ENCODE assay signal across 14 cellular contexts in genomic region chr5:111699324-111699723, GRCh38.
"Had no signal": no experiment of that assay in that cellular context is flagged by ENCODE, and none has a peak within 500 bp of the region (broad histone marks: within the 10 kb centered on the region; RNA-seq: fewer than 3 reads in every experiment).

No MANE protein-coding gene starts in this region.

- H3K9me3 ChIP-seq: esophagus squamous epithelium, mucosa of descending colon, pancreas had no signal

- DNase-seq: activated B cell treated with CpG ODN at 0.5 μM for 24 hours; activated CD4-positive, alpha-beta T cell treated with anti-CD3 and anti-CD28 coated beads, Interleukin-2, amount 10 ng/mL, durations not matched to agents 24 days and 14 days; activated naive CD8-positive, alpha-beta T cell treated with anti-CD3 and anti-CD28 coated beads for 36 hours; anterior cingulate cortex; esophagus squamous epithelium; glutamatergic neuron; left cardiac atrium; naive thymus-derived CD4-positive, alpha-beta T cell; retina; stimulated activated CD4-positive, alpha-beta T cell treated with anti-CD3 and anti-CD28 coated beads, Interleukin-2, amount 100 ng/mL, for 48 hours had no signal

- H3K36me3 ChIP-seq: esophagus squamous epithelium, pancreas had no signal

- H3K27ac ChIP-seq: pancreas had no signal

- FAIRE-seq: pancreas, TTC549 had no signal

- H3K27me3 ChIP-seq: esophagus squamous epithelium, pancreas had no signal

- H3K4me3 ChIP-seq: esophagus squamous epithelium, mucosa of descending colon, pancreas had no signal

- ATAC-seq: left cardiac atrium; naive thymus-derived CD4-positive, alpha-beta T cell; stimulated activated memory B cell treated with anti-CD40 and anti-IgM and Interleukin-4, amounts not matched to agents 10 μg/mL and 1 μg/mL and 100 μg/mL, for 72 hours had no signal
